Comparison of ENCODE assay signal across 8 cellular contexts in the genomic region with DNA sequence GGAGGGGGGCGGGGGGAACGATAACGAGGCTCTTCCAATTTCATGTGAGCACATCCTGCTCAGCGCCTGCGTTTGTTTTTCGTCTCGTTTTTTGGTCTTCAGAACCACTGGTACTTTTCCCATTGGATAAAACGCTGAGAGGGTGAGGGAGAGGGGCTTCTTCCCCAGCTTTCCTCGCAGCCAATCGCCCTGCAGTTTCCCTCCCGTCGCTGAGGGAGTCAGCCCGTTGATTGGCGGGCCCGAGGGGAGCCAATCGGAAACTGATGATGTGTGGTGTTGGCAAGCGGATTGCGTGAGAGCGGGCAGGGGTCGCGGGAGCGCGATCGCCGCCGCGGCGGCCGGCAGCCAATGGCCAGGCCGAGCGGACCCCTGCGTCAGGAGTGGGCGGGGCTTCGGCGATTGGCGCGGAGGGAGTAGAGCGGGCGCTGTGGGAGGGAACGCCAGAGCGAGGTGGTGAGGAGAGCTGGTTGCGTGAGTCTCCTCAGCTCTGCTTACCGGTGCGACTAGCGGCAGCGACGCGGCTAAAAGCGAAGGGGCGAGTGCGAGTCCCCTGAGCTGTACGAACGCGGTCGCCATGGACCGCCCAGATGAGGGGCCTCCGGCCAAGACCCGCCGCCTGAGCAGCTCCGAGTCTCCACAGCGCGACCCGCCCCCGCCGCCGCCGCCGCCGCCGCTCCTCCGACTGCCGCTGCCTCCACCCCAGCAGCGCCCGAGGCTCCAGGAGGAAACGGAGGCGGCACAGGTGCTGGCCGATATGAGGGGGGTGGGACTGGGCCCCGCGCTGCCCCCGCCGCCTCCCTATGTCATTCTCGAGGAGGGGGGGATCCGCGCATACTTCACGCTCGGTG. TPM values are rescaled to one million over a fixed set of nuclear protein-coding genes. Genes with fewer than 3 reads are reported as not detected.
DNase-seq lines count a peak whose midpoint lies in the region; ATAC-seq and TF ChIP-seq lines count a peak whose summit lies in the region.

A gene (plus strand): TSS at position 443 of the 848 bp plus-strand sequence. CDS start 132 bp downstream, at position 575.

- H3K27me3 ChIP-seq in DND-41 (ENCODE audit: insufficient read depth, low read length, poor library complexity) (no peaks in the 10 kb centered on the region), GM23248 (replicated peaks; ENCODE audit: insufficient read depth) (no peaks in the 10 kb centered on the region)

- intact Hi-C loops in activated T-helper 1 cell treated with anti-CD3 and anti-CD28 coated beads, Interleukin-12 subunit alpha, Interleukin-12 subunit beta, Interleukin-2, Interleukin-4 antibody, amounts not matched to agents 30 ng/mL and 10 ng/mL and 1 ng/mL, durations not matched to agents 14 hours and 24 hours and 36 hours (cut with micrococcal nuclease): loop anchor here (1.0 to 10.0 kb wide), 5 partner anchors 11 to 1363 kb away; a partner anchor contains a TSS

- no peaks in the 10 kb centered on the region for H3K9me2 ChIP-seq in GM23248 (ENCODE audit: insufficient read depth)

- WGBS in GM23248 (ENCODE audit: low coverage in 1 of 2, low lambda C conversion rate in 2 of 2, missing lambda C conversion rate in 2 of 2), 2 experiments: 0 to 6% methylated on average over 13 to 33 of the region's 86 CpGs

- H3K4me1 ChIP-seq in DND-41 (ENCODE audit: insufficient read depth, low read length) (peaks cover 19% of the 10 kb centered on the region), GM23248 (ENCODE audit: insufficient read depth) (0 out of 2 replicates have a peak, but pooled peaks cover 3% of the 10 kb centered on the region)

- H3K9me3 ChIP-seq in DND-41 (ENCODE audit: insufficient read depth, low read length, severe bottlenecking) (no peaks in the 10 kb centered on the region), GM23248 (ENCODE audit: low read depth) (no peaks in the 10 kb centered on the region)

- H3K27ac Mint-ChIP-seq in activated T-helper 1 cell treated with anti-CD3 and anti-CD28 coated beads, Interleukin-12 subunit alpha, Interleukin-12 subunit beta, Interleukin-2, Interleukin-4 antibody, amounts not matched to agents 30 ng/mL and 10 ng/mL and 1 ng/mL, durations not matched to agents 14 hours and 24 hours and 36 hours: peak within 1 kb of the TSS; percentile 99
- H3K27ac Mint-ChIP-seq in naive B cell: peak within 1 kb of the TSS; percentile 94 to 99 (median 98)
- H3K27ac Mint-ChIP-seq in stimulated activated memory B cell treated with anti-CD40 and anti-IgM and Interleukin-4, amounts not matched to agents 10 μg/mL and 1 μg/mL and 100 μg/mL, for 72 hours: peak within 1 kb of the TSS; percentile 97

- H3K4me3 Mint-ChIP-seq in activated T-helper 1 cell treated with anti-CD3 and anti-CD28 coated beads, Interleukin-12 subunit alpha, Interleukin-12 subunit beta, Interleukin-2, Interleukin-4 antibody, amounts not matched to agents 30 ng/mL and 10 ng/mL and 1 ng/mL, durations not matched to agents 14 hours and 24 hours and 36 hours: peak within 1 kb of the TSS; percentile 94
- H3K4me3 Mint-ChIP-seq in naive B cell: peak within 1 kb of the TSS; percentile 85 to 96 (median 94)
- H3K4me3 Mint-ChIP-seq in stimulated activated memory B cell treated with anti-CD40 and anti-IgM and Interleukin-4, amounts not matched to agents 10 μg/mL and 1 μg/mL and 100 μg/mL, for 72 hours: peak within 1 kb of the TSS; percentile 87

- in situ Hi-C loops in GM23248 (cut with MboI): no loop called here

- H3K4me2 ChIP-seq in DND-41 (ENCODE audit: insufficient read depth, low read length): peak within 1 kb of the TSS; percentile 94
- peak within 1 kb of the TSS; percentile 85 for H3K4me2 ChIP-seq in GM23248 (ENCODE audit: unreplicated experiment)

- peak within 1 kb of the TSS; percentile 49 to 75; a peak in 3 of 4 replicates for H3K4me3 ChIP-seq in DND-41 (ENCODE audit: low read depth in 1 of 2, low read length in 2 of 2)
- peak within 1 kb of the TSS; percentile 82 for H3K4me3 ChIP-seq in GM23248

- DNase-seq in DND-41 (peak; percentile 94), GM23248 (peak; percentile 93), Kasumi-1 (lab: John Stamatoyannopoulos, UW) (peak; percentile 84 to 91), RPMI7951 (ENCODE audit: low read depth) (peak; percentile 98), fibroblast of gingiva (ENCODE audit: low read depth) (peak; percentile 98), naive B cell (peak; percentile 92)
- DNase-seq in activated T-helper 1 cell treated with anti-CD3 and anti-CD28 coated beads, Interleukin-12 subunit alpha, Interleukin-12 subunit beta, Interleukin-2, Interleukin-4 antibody, amounts not matched to agents 30 ng/mL and 10 ng/mL and 1 ng/mL, durations not matched to agents 14 hours and 24 hours and 36 hours (ENCODE audit: low spot score): peak; percentile 89

- H3K27me3 Mint-ChIP-seq in activated T-helper 1 cell treated with anti-CD3 and anti-CD28 coated beads, Interleukin-12 subunit alpha, Interleukin-12 subunit beta, Interleukin-2, Interleukin-4 antibody, amounts not matched to agents 30 ng/mL and 10 ng/mL and 1 ng/mL, durations not matched to agents 14 hours and 24 hours and 36 hours (ENCODE audit: insufficient read depth): no peaks in the 10 kb centered on the region
- peaks cover 0 to 26% (median 0%) of the 10 kb centered on the region in 3 donors for H3K27me3 Mint-ChIP-seq in naive B cell
- no peaks in the 10 kb centered on the region for H3K27me3 Mint-ChIP-seq in stimulated activated memory B cell treated with anti-CD40 and anti-IgM and Interleukin-4, amounts not matched to agents 10 μg/mL and 1 μg/mL and 100 μg/mL, for 72 hours

- H3K79me2 ChIP-seq in DND-41 (ENCODE audit: insufficient read depth, low read length) (peaks cover 20% of the 10 kb centered on the region), GM23248 (ENCODE audit: insufficient read depth) (peaks cover 22% of the 10 kb centered on the region)

- peaks cover 26% of the 10 kb centered on the region for H3K36me3 Mint-ChIP-seq in activated T-helper 1 cell treated with anti-CD3 and anti-CD28 coated beads, Interleukin-12 subunit alpha, Interleukin-12 subunit beta, Interleukin-2, Interleukin-4 antibody, amounts not matched to agents 30 ng/mL and 10 ng/mL and 1 ng/mL, durations not matched to agents 14 hours and 24 hours and 36 hours (ENCODE audit: low read depth)
- H3K36me3 Mint-ChIP-seq in naive B cell: peaks cover 0 to 17% of the 10 kb centered on the region in 2 donors
- peaks cover 26% of the 10 kb centered on the region for H3K36me3 Mint-ChIP-seq in stimulated activated memory B cell treated with anti-CD40 and anti-IgM and Interleukin-4, amounts not matched to agents 10 μg/mL and 1 μg/mL and 100 μg/mL, for 72 hours

- H3K27ac ChIP-seq in DND-41 (ENCODE audit: low read length) (peak within 1 kb of the TSS; percentile 78), GM23248 (peak within 1 kb of the TSS; percentile 87)

- ATAC-seq in DND-41 (ENCODE audit: insufficient read depth, low read depth): peak; percentile 91
- ATAC-seq in naive B cell (ENCODE audit: low read depth in 2 of 2): peak; percentile 88 to 89
- peak; percentile 97 for ATAC-seq in stimulated activated memory B cell treated with anti-CD40 and anti-IgM and Interleukin-4, amounts not matched to agents 10 μg/mL and 1 μg/mL and 100 μg/mL, for 72 hours

- H3F3A ChIP-seq in GM23248 (ENCODE audit: insufficient read depth): no peaks in the 10 kb centered on the region

- H2AFZ ChIP-seq in DND-41 (ENCODE audit: low read depth, low read length) (peak within 1 kb of the TSS; percentile 68), GM23248 (no peak within 1 kb of the TSS)

- H3K36me3 ChIP-seq in DND-41 (ENCODE audit: insufficient read depth, low read length): peaks cover 31% of the 10 kb centered on the region
- no peaks in the 10 kb centered on the region; the same call in 1 of the 2 replicates for H3K36me3 ChIP-seq in GM23248 (ENCODE audit: low read depth)

- peaks cover 29% of the 10 kb centered on the region for H3K4me1 Mint-ChIP-seq in activated T-helper 1 cell treated with anti-CD3 and anti-CD28 coated beads, Interleukin-12 subunit alpha, Interleukin-12 subunit beta, Interleukin-2, Interleukin-4 antibody, amounts not matched to agents 30 ng/mL and 10 ng/mL and 1 ng/mL, durations not matched to agents 14 hours and 24 hours and 36 hours (ENCODE audit: low read depth)
- peaks cover 29 to 43% (median 31%) of the 10 kb centered on the region in 3 donors for H3K4me1 Mint-ChIP-seq in naive B cell
- peaks cover 37% of the 10 kb centered on the region for H3K4me1 Mint-ChIP-seq in stimulated activated memory B cell treated with anti-CD40 and anti-IgM and Interleukin-4, amounts not matched to agents 10 μg/mL and 1 μg/mL and 100 μg/mL, for 72 hours

- no peaks in the 10 kb centered on the region for H3K9me3 Mint-ChIP-seq in activated T-helper 1 cell treated with anti-CD3 and anti-CD28 coated beads, Interleukin-12 subunit alpha, Interleukin-12 subunit beta, Interleukin-2, Interleukin-4 antibody, amounts not matched to agents 30 ng/mL and 10 ng/mL and 1 ng/mL, durations not matched to agents 14 hours and 24 hours and 36 hours
- H3K9me3 Mint-ChIP-seq in naive B cell: no peaks in the 10 kb centered on the region
- H3K9me3 Mint-ChIP-seq in stimulated activated memory B cell treated with anti-CD40 and anti-IgM and Interleukin-4, amounts not matched to agents 10 μg/mL and 1 μg/mL and 100 μg/mL, for 72 hours: no peaks in the 10 kb centered on the region

- peak within 1 kb of the TSS; percentile 78 for H3K9ac ChIP-seq in DND-41 (ENCODE audit: low read depth, low read length)
- H3K9ac ChIP-seq in GM23248: peak within 1 kb of the TSS; percentile 97

- TF ChIP-seq CTCF in DND-41 (IDR thresholded peaks at IDR 0.05; ENCODE audit: borderline replicate concordance, extremely low read depth, low read length, poor library complexity, severe bottlenecking): no peak

- H4K20me1 ChIP-seq in DND-41 (ENCODE audit: insufficient read depth, low read length): peaks cover 8% of the 10 kb centered on the region
- H4K20me1 ChIP-seq in GM23248 (ENCODE audit: insufficient read depth): no peaks in the 10 kb centered on the region

RNA-seq across cellular contexts. Expression of the gene that starts here (rescaled TPM):
- 14.3 and 14.9 TPM in 2 replicates for total RNA-seq in GM23248 (2014; rRNA removed; shearing (Covaris generic))
- polyA plus RNA-seq in GM23248 (2016; fragmentation: Nextera tagmentation; extraction: Ambion mirVana) (14.9 and 16.2 TPM in 2 replicates), naive B cell (ENCODE audit: low read depth in 6 of 6) (10 to 100 TPM; 10.9 to 24.0 (median 14.5) TPM)
- total RNA-seq in RPMI7951 (2014; rRNA removed; shearing (Covaris generic)): 10.0 and 10.7 TPM in 2 replicates
- 37.5 and 40.3 TPM in 2 replicates for total RNA-seq in activated T-helper 1 cell treated with anti-CD3 and anti-CD28 coated beads, Interleukin-12 subunit alpha, Interleukin-12 subunit beta, Interleukin-2, Interleukin-4 antibody, amounts not matched to agents 30 ng/mL and 10 ng/mL and 1 ng/mL, durations not matched to agents 14 hours and 24 hours and 36 hours

Comparison
In these comparisons a context has a peak if more than half of its experiments do, and no peak if none do; other contexts are left out.
1. Peak in every context shown above with its lines: DNase-seq, ATAC-seq, H3K4me3 ChIP-seq and H3K27ac ChIP-seq.